ENCODE assay signal across 18 cellular contexts in the genomic region with DNA sequence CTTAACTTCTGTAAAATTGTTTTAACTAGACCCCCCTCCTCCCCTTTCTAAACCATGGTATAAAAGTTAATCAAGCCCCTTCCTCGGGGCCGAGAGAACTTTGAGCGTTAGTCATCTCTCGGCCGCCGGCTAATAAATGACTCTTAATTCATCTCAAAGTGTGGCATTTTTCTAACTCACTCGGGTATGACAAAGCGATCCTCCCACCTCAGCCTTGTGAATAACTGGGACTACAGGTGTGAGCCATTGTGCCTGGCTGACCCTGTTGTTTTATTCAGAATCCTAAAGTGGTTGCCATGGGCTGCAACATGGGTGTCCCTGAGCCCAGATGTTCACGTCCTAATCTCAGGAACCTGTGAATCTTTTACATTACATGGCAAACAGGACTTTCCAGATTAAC.
A peak's percentile ranks its signal among the peaks of the same experiment; 100 is the strongest.
DNase-seq lines count a peak whose midpoint lies in the region; ATAC-seq, FAIRE-seq and TF ChIP-seq lines count a peak whose summit lies in the region.
"Had no signal": no experiment of that assay in that cellular context is flagged by ENCODE, and none has a peak within 500 bp of the region (broad histone marks: within the 10 kb centered on the region; RNA-seq: fewer than 3 reads in every experiment).

No MANE protein-coding gene starts in this region.

- H3K9me3 ChIP-seq in Caco-2: no peaks in the 10 kb centered on the region

- no peak overlapping the region for H2AFZ ChIP-seq in GM23338

- POLR2A ChIA-PET in Caco-2 (lab: Charles Lee): no interaction called here

- H3F3A ChIP-seq in GM23338 (replicated peaks; ENCODE audit: low read depth): no peaks in the 10 kb centered on the region

- H3K4me3 Mint-ChIP-seq in GM23338 (no peak overlapping the region), Caco-2 (ENCODE audit: unreplicated experiment) (no peak overlapping the region)
- H3K4me3 Mint-ChIP-seq: B cell; CD4-positive, alpha-beta T cell had no signal

- CTCF ChIA-PET in Caco-2 (lab: Charles Lee): no interaction called here

- no peak for TF ChIP-seq CTCF in GM23338 (conservative IDR thresholded peaks at IDR 0.05; ENCODE audit: low read depth in 2 of 2)
- no peak for TF ChIP-seq CTCF in Caco-2 (IDR thresholded peaks at IDR 0.05; ENCODE audit: insufficient read depth in 1 of 2, low read depth in 1 of 2, low read length in 1 of 2, severe bottlenecking in 1 of 2, unreplicated experiment in 1 of 2)

- no peaks in the 10 kb centered on the region for H3K9me2 ChIP-seq in GM23338 (ENCODE audit: insufficient read depth)

- no peaks in the 10 kb centered on the region for H3K27me3 ChIP-seq in GM23338 (ENCODE audit: insufficient read depth)
- H3K27me3 ChIP-seq in Caco-2 (replicated peaks; ENCODE audit: control insufficient read depth, insufficient read depth, low read length): no peaks in the 10 kb centered on the region

- H3K27ac ChIP-seq in GM23338 (ENCODE audit: low read depth): no peak overlapping the region

- BruUV-seq in Caco-2 (replicated peaks; lab: Mats Ljungman, UMichigan): no TSS peak

- intact Hi-C loops in Caco-2 (cut with micrococcal nuclease; ENCODE audit: unreplicated experiment): no loop called here

- H3K27ac Mint-ChIP-seq in GM23338 (no peak overlapping the region), Caco-2 (ENCODE audit: unreplicated experiment) (no peak overlapping the region)
- H3K27ac Mint-ChIP-seq: B cell; CD4-positive, alpha-beta T cell had no signal

- H4K20me1 ChIP-seq in GM23338 (replicated peaks; ENCODE audit: insufficient read depth): no peaks in the 10 kb centered on the region

- H3K27me3 Mint-ChIP-seq in GM23338 (ENCODE audit: insufficient read depth, low read depth, poor library complexity) (no peaks in the 10 kb centered on the region), Caco-2 (ENCODE audit: insufficient read depth, unreplicated experiment) (no peaks in the 10 kb centered on the region)

- peak; percentile 96 for FAIRE-seq in RCC 7860 (lab: Jason Lieb, UNC)
- FAIRE-seq: A204.1, D721Med, H1, K562 had no signal

- no peak overlapping the region for H3K4me2 ChIP-seq in GM23338

- DNase-seq in GM23338 (ENCODE audit: low spot score) (peak; percentile 0), RCC 7860 (ENCODE audit: low spot score) (peak; percentile 90), kidney glomerular epithelial cell (lab: John Stamatoyannopoulos, UW) (peak; percentile 60), renal cortical epithelial cell (ENCODE audit: low read depth) (peak; percentile 78), Caco-2 (no peak), amygdala (lab: John Stamatoyannopoulos, UW) (no peak)
- DNase-seq: C1 segment of cervical spinal cord; CD4-positive, alpha-beta T cell; DMS153; DND-41; GF-D8; HCEC 1CT had no signal

- ATAC-seq in GM23338 (no peak), GM18520 (IDR thresholded peaks at IDR 0.05; ENCODE audit: unreplicated experiment) (no peak)
- ATAC-seq: K562 had no signal

- no peaks in the 10 kb centered on the region; the same call in 2 of the 3 replicates for H3K36me3 Mint-ChIP-seq in GM23338 (ENCODE audit: low read depth)
- no peaks in the 10 kb centered on the region for H3K36me3 Mint-ChIP-seq in Caco-2 (ENCODE audit: insufficient read depth, unreplicated experiment)

- H3K9me3 Mint-ChIP-seq in GM23338 (no peaks in the 10 kb centered on the region; the same call in 1 of the 3 replicates), Caco-2 (ENCODE audit: unreplicated experiment) (no peaks in the 10 kb centered on the region)
- H3K9me3 Mint-ChIP-seq: CD4-positive, alpha-beta T cell had no signal

- H3K4me1 Mint-ChIP-seq in GM23338 (no peaks in the 10 kb centered on the region), Caco-2 (ENCODE audit: low read depth, unreplicated experiment) (no peaks in the 10 kb centered on the region)

- H3K4me3 ChIP-seq in GM23338 (no peak overlapping the region), Caco-2 (ENCODE audit: low read depth, low read length) (no peak overlapping the region)
- H3K4me3 ChIP-seq: K562 had no signal

- no peaks in the 10 kb centered on the region for H3K79me2 ChIP-seq in GM23338 (replicated peaks; ENCODE audit: insufficient read depth)

- H3K4me1 ChIP-seq in GM23338 (ENCODE audit: insufficient read depth) (no peaks in the 10 kb centered on the region), Caco-2 (no peaks in the 10 kb centered on the region)

- H3K36me3 ChIP-seq in GM23338 (ENCODE audit: insufficient read depth) (no peaks in the 10 kb centered on the region), Caco-2 (ENCODE audit: control insufficient read depth, insufficient read depth, low read length) (no peaks in the 10 kb centered on the region)

TF ChIP-seq in GM23338, 12 proteins besides CTCF, POLR2A, EP300 and RAD21:
- TF ChIP-seq STAT1 (IDR thresholded peaks at IDR 0.05; ENCODE audit: unreplicated experiment) (no peak), JUNB (IDR thresholded peaks at IDR 0.05; ENCODE audit: unreplicated experiment) (no peak), NANOG (IDR thresholded peaks at IDR 0.05; ENCODE audit: borderline replicate concordance) (no peak), POLR2AphosphoS5 (IDR thresholded peaks at IDR 0.05; ENCODE audit: low read depth) (no peak), EZH2phosphoT487 (IDR thresholded peaks at IDR 0.05; ENCODE audit: unreplicated experiment) (no peak), ZNF331 (CRISPR knock-in tag; IDR thresholded peaks at IDR 0.05; ENCODE audit: low read depth) (no peak), ZNF114 (CRISPR knock-in tag; IDR thresholded peaks at IDR 0.05) (no peak), EZH2 (IDR thresholded peaks at IDR 0.05; ENCODE audit: low read depth, unreplicated experiment) (no peak)
- TF ChIP-seq, protein P1, sequence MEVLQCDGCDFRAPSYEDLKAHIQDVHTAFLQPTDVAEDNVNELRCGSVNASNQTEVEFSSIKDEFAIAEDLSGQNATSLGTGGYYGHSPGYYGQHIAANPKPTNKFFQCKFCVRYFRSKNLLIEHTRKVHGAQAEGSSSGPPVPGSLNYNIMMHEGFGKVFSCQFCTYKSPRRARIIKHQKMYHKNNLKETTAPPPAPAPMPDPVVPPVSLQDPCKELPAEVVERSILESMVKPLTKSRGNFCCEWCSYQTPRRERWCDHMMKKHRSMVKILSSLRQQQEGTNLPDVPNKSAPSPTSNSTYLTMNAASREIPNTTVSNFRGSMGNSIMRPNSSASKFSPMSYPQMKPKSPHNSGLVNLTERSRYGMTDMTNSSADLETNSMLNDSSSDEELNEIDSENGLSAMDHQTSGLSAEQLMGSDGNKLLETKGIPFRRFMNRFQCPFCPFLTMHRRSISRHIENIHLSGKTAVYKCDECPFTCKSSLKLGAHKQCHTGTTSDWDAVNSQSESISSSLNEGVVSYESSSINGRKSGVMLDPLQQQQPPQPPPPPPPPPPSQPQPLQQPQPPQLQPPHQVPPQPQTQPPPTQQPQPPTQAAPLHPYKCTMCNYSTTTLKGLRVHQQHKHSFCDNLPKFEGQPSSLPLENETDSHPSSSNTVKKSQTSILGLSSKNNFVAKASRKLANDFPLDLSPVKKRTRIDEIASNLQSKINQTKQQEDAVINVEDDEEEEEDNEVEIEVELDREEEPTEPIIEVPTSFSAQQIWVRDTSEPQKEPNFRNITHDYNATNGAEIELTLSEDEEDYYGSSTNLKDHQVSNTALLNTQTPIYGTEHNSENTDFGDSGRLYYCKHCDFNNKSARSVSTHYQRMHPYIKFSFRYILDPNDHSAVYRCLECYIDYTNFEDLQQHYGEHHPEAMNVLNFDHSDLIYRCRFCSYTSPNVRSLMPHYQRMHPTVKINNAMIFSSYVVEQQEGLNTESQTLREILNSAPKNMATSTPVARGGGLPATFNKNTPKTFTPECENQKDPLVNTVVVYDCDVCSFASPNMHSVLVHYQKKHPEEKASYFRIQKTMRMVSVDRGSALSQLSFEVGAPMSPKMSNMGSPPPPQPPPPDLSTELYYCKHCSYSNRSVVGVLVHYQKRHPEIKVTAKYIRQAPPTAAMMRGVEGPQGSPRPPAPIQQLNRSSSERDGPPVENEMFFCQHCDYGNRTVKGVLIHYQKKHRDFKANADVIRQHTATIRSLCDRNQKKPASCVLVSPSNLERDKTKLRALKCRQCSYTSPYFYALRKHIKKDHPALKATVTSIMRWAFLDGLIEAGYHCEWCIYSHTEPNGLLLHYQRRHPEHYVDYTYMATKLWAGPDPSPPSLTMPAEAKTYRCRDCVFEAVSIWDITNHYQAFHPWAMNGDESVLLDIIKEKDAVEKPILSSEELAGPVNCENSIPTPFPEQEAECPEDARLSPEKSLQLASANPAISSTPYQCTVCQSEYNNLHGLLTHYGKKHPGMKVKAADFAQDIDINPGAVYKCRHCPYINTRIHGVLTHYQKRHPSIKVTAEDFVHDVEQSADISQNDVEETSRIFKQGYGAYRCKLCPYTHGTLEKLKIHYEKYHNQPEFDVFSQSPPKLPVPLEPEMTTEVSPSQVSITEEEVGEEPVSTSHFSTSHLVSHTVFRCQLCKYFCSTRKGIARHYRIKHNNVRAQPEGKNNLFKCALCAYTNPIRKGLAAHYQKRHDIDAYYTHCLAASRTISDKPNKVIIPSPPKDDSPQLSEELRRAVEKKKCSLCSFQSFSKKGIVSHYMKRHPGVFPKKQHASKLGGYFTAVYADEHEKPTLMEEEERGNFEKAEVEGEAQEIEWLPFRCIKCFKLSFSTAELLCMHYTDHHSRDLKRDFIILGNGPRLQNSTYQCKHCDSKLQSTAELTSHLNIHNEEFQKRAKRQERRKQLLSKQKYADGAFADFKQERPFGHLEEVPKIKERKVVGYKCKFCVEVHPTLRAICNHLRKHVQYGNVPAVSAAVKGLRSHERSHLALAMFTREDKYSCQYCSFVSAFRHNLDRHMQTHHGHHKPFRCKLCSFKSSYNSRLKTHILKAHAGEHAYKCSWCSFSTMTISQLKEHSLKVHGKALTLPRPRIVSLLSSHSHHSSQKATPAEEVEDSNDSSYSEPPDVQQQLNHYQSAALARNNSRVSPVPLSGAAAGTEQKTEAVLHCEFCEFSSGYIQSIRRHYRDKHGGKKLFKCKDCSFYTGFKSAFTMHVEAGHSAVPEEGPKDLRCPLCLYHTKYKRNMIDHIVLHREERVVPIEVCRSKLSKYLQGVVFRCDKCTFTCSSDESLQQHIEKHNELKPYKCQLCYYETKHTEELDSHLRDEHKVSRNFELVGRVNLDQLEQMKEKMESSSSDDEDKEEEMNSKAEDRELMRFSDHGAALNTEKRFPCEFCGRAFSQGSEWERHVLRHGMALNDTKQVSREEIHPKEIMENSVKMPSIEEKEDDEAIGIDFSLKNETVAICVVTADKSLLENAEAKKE (CRISPR knock-in tag; IDR thresholded peaks at IDR 0.05): no peak
- TF ChIP-seq, protein P2, sequence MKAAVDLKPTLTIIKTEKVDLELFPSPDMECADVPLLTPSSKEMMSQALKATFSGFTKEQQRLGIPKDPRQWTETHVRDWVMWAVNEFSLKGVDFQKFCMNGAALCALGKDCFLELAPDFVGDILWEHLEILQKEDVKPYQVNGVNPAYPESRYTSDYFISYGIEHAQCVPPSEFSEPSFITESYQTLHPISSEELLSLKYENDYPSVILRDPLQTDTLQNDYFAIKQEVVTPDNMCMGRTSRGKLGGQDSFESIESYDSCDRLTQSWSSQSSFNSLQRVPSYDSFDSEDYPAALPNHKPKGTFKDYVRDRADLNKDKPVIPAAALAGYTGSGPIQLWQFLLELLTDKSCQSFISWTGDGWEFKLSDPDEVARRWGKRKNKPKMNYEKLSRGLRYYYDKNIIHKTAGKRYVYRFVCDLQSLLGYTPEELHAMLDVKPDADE (IDR thresholded peaks at IDR 0.05): no peak

Comparison
In these comparisons a context has a peak if more than half of its experiments do, and no peak if none do; other contexts are left out.
1. DNase-seq: peak in GM23338 (single experiment), RCC 7860 (single experiment), kidney glomerular epithelial cell (single experiment) and renal cortical epithelial cell (single experiment); none in Caco-2 (0 of 2) and amygdala (0 of 56).